7 cellular contexts compared by ENCODE assay signal in the genomic region with DNA sequence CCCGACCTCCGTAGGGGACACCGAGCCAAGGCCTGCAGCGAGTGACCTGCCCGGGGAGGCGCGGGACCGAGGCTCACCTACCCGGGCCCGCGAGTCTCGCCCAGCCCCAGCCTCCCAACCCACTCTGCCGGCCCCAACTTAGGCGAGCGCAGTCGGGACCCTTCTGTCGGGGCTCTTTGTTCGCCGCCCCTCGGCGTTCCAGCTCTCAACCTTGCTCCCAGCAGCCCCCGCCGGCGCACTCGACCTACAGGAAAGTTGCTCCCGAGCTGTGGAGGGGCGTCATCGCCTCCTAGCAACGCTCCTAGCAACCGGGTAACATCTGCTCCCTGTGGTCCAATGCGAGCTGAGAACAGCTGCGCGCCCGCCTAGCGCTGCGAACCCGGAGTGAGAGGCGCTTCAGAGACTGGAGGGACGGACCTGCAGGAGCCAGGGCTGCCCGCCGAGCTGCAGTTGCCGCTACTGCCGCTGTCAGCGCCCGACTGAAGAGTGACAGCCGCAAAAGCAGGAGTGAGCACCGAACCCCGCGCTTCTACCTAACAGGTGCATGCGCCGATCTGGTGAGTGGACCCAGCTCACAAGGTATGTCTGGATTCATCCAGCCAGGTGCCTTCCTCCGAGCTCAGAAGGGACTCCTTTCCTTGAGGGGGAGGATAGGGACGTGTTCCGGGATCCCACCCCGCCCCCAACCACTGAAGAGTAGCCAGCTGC.
DNase-seq lines count a peak whose midpoint lies in the region; ATAC-seq and TF ChIP-seq lines count a peak whose summit lies in the region.

No MANE protein-coding gene starts in this region.

- H3K27ac Mint-ChIP-seq in activated T-helper 17 cell treated with anti-CD3 and anti-CD28 coated beads, Interleukin-2, amount 50 U/mL, for 72 hours: no peak overlapping the region
- H3K27ac Mint-ChIP-seq in nephron progenitor cell: no peak overlapping the region

- DNase-seq in NCI-H748 (lab: John Stamatoyannopoulos, UW; ENCODE audit: unreplicated experiment) (peak; percentile 98), fibroblast of the conjunctiva (ENCODE audit: low read depth) (peak; percentile 23), nephron progenitor cell (peak; percentile 92)
- peak; percentile 40 for DNase-seq in stimulated activated naive CD4-positive, alpha-beta T cell treated with Interleukin-2 at 50 U/mL for 16 hours (lab: John Stamatoyannopoulos, UW)

- peaks cover 61% of the 10 kb centered on the region for H3K27me3 Mint-ChIP-seq in activated T-helper 17 cell treated with anti-CD3 and anti-CD28 coated beads, Interleukin-2, amount 50 U/mL, for 72 hours
- H3K27me3 Mint-ChIP-seq in nephron progenitor cell (ENCODE audit: low read depth, poor library complexity): peaks cover 83% of the 10 kb centered on the region

- TF ChIP-seq CTCF in nephron progenitor cell (IDR thresholded peaks at IDR 0.05): peak; percentile 47

- H3K36me3 Mint-ChIP-seq in activated T-helper 17 cell treated with anti-CD3 and anti-CD28 coated beads, Interleukin-2, amount 50 U/mL, for 72 hours (ENCODE audit: low read depth): no peaks in the 10 kb centered on the region
- H3K36me3 Mint-ChIP-seq in nephron progenitor cell (ENCODE audit: low read depth): no peaks in the 10 kb centered on the region

- ATAC-seq in GM18873 (IDR thresholded peaks at IDR 0.05; ENCODE audit: low FRiP score, unreplicated experiment): peak; percentile 70
- peak; percentile 99 for ATAC-seq in HG03135 (IDR thresholded peaks at IDR 0.05; ENCODE audit: unreplicated experiment)
- peak; percentile 61 for ATAC-seq in activated T-helper 17 cell treated with anti-CD3 and anti-CD28 coated beads, Interleukin-2, amount 50 U/mL, for 72 hours (replicated peaks)

- no peaks in the 10 kb centered on the region for H3K9me3 Mint-ChIP-seq in activated T-helper 17 cell treated with anti-CD3 and anti-CD28 coated beads, Interleukin-2, amount 50 U/mL, for 72 hours
- no peaks in the 10 kb centered on the region for H3K9me3 Mint-ChIP-seq in nephron progenitor cell

- H3K4me1 Mint-ChIP-seq in activated T-helper 17 cell treated with anti-CD3 and anti-CD28 coated beads, Interleukin-2, amount 50 U/mL, for 72 hours: no peaks in the 10 kb centered on the region
- peaks cover 9% of the 10 kb centered on the region for H3K4me1 Mint-ChIP-seq in nephron progenitor cell

- H3K4me3 Mint-ChIP-seq in activated T-helper 17 cell treated with anti-CD3 and anti-CD28 coated beads, Interleukin-2, amount 50 U/mL, for 72 hours: peak overlapping the region; percentile 39
- H3K4me3 Mint-ChIP-seq in nephron progenitor cell: peak overlapping the region; percentile 86

Comparison
In these comparisons a context has a peak if more than half of its experiments do, and no peak if none do; other contexts are left out.
1. Peak in every context shown above with its lines: DNase-seq and ATAC-seq.
2. DNase-seq: peak in every context shown above with its lines; median percentile 98 in NCI-H748; 92 in nephron progenitor cell; 40 in stimulated activated naive CD4-positive, alpha-beta T cell treated with Interleukin-2 at 50 U/mL for 16 hours; 23 in fibroblast of the conjunctiva.